In the genomic region with DNA sequence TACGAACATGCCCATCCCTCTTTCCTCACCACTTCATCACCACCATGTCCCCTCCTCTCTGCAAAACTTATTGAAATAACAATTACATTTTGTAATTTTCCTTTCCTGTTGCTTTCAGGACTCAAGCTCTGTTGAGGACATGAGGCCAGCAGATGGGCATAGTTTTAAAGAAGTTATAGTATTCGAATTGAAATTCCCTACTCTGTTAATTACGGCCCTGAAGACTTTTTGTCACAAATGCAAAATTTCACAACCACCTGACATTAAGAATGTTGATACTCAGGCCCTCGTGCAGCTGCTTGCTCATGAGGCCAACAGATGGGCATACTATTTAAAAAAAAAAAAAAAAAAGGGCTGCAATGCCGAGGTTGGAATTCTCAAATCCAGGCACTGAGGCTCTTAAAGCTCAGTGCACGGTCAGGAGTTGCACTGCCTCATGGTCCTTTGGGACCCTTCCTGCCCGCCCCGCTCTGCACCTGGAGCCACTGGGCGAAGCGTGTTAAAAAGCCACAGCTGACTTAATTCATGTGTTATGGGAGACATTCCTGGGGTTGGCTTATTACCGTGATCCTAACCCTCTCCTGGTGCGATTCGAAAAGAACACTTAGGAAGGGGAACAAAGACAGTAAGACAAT, we compare ENCODE assay signal across 30 cellular contexts. TPM values are rescaled to one million over a fixed set of nuclear protein-coding genes. Genes with fewer than 3 reads are reported as not detected.
DNase-seq lines count a peak whose midpoint lies in the region; ATAC-seq lines count a peak whose summit lies in the region.
"Had no signal": no experiment of that assay in that cellular context is flagged by ENCODE, and none has a peak within 500 bp of the region (broad histone marks: within the 10 kb centered on the region; RNA-seq: fewer than 3 reads in every experiment).

No MANE protein-coding gene starts in this region.

- peak overlapping the region; percentile 40 for H3K27ac ChIP-seq in SJCRH30
- H3K27ac ChIP-seq: breast epithelium, dorsolateral prefrontal cortex, esophagus squamous epithelium, gastrocnemius medialis, prostate gland, sigmoid colon, upper lobe of left lung, WERI-Rb-1 had no signal

- no peaks in the 10 kb centered on the region for H3K27me3 ChIP-seq in SJCRH30
- H3K27me3 ChIP-seq: breast epithelium, esophagus squamous epithelium, gastrocnemius medialis, sigmoid colon, upper lobe of left lung had no signal

- peaks cover 5% of the 10 kb centered on the region for H3K9me3 Mint-ChIP-seq in activated naive CD8-positive, alpha-beta T cell treated with anti-CD3 and anti-CD28 coated beads for 36 hours

- no peak overlapping the region for H3K27ac Mint-ChIP-seq in activated naive CD8-positive, alpha-beta T cell treated with anti-CD3 and anti-CD28 coated beads for 36 hours
- H3K27ac Mint-ChIP-seq: activated naive CD4-positive, alpha-beta T cell treated with anti-CD3 and anti-CD28 coated beads, Interleukin-2, amount 50 U/mL, for 24 hours; CD4-positive, alpha-beta T cell; mesothelial cell of epicardium; naive thymus-derived CD8-positive, alpha-beta T cell; stimulated activated effector memory CD8-positive, alpha-beta T cell treated with anti-CD3 and anti-CD28 coated beads, Interleukin-12 subunit alpha, Interleukin-12 subunit beta, amount 100 ng/mL, for 72 hours had no signal

- H3K36me3 Mint-ChIP-seq in activated naive CD8-positive, alpha-beta T cell treated with anti-CD3 and anti-CD28 coated beads for 36 hours = no peaks in the 10 kb centered on the region
- H3K36me3 Mint-ChIP-seq: activated naive CD4-positive, alpha-beta T cell treated with anti-CD3 and anti-CD28 coated beads, Interleukin-2, amount 50 U/mL, for 24 hours; stimulated activated effector memory CD8-positive, alpha-beta T cell treated with anti-CD3 and anti-CD28 coated beads, Interleukin-12 subunit alpha, Interleukin-12 subunit beta, amount 100 ng/mL, for 72 hours had no signal

- ATAC-seq in HG02763 (IDR thresholded peaks at IDR 0.05; ENCODE audit: unreplicated experiment) = no peak
- ATAC-seq: gastrocnemius medialis; left ventricle myocardium superior; naive thymus-derived CD8-positive, alpha-beta T cell; stimulated activated effector memory CD8-positive, alpha-beta T cell treated with anti-CD3 and anti-CD28 coated beads, Interleukin-12 subunit alpha, Interleukin-12 subunit beta, amount 100 ng/mL, for 72 hours had no signal

- no peaks in the 10 kb centered on the region for H3K9me3 ChIP-seq in SJCRH30 (replicated peaks)
- H3K9me3 ChIP-seq: breast epithelium, esophagus squamous epithelium, gastrocnemius medialis, prostate gland, upper lobe of left lung had no signal

- no peaks in the 10 kb centered on the region for H3K4me1 Mint-ChIP-seq in activated naive CD8-positive, alpha-beta T cell treated with anti-CD3 and anti-CD28 coated beads for 36 hours
- H3K4me1 Mint-ChIP-seq: activated naive CD4-positive, alpha-beta T cell treated with anti-CD3 and anti-CD28 coated beads, Interleukin-2, amount 50 U/mL, for 24 hours; mesothelial cell of epicardium; naive thymus-derived CD8-positive, alpha-beta T cell; stimulated activated effector memory CD8-positive, alpha-beta T cell treated with anti-CD3 and anti-CD28 coated beads, Interleukin-12 subunit alpha, Interleukin-12 subunit beta, amount 100 ng/mL, for 72 hours had no signal

- no peaks in the 10 kb centered on the region for H3K36me3 ChIP-seq in SJCRH30
- H3K36me3 ChIP-seq: breast epithelium, esophagus squamous epithelium, gastrocnemius medialis, prostate gland, sigmoid colon, upper lobe of left lung, WERI-Rb-1 had no signal

- H3K4me3 Mint-ChIP-seq in activated naive CD8-positive, alpha-beta T cell treated with anti-CD3 and anti-CD28 coated beads for 36 hours = no peak overlapping the region
- H3K4me3 Mint-ChIP-seq: activated naive CD4-positive, alpha-beta T cell treated with anti-CD3 and anti-CD28 coated beads, Interleukin-2, amount 50 U/mL, for 24 hours; CD4-positive, alpha-beta T cell; mesothelial cell of epicardium; naive thymus-derived CD8-positive, alpha-beta T cell; stimulated activated effector memory CD8-positive, alpha-beta T cell treated with anti-CD3 and anti-CD28 coated beads, Interleukin-12 subunit alpha, Interleukin-12 subunit beta, amount 100 ng/mL, for 72 hours had no signal

- DNase-seq in DMS 273 treated with DMSO at 0.1 percent for 48 hours (lab: John Stamatoyannopoulos, UW) = peak; percentile 1
- peak; percentile 19 for DNase-seq in NCI-H2107 treated with DMSO at 0.1 percent for 48 hours (lab: John Stamatoyannopoulos, UW; ENCODE audit: unreplicated experiment)
- peak; percentile 76 for DNase-seq in SJCRH30
- peak; percentile 57 for DNase-seq in skeletal muscle cell (ENCODE audit: low read depth)
- DNase-seq in activated naive CD8-positive, alpha-beta T cell treated with anti-CD3 and anti-CD28 coated beads for 36 hours = no peak
- no peak for DNase-seq in NCI-H2196 (lab: John Stamatoyannopoulos, UW; ENCODE audit: unreplicated experiment)
- DNase-seq: activated CD4-positive, alpha-beta T cell treated with anti-CD3 and anti-CD28 coated beads for 48 hours; activated CD8-positive, alpha-beta memory T cell treated with anti-CD3 and anti-CD28 coated beads for 24 hours; activated T-cell treated with anti-CD3 and anti-CD28 coated beads for 4 hours; CD4-positive, alpha-beta T cell; dorsolateral prefrontal cortex; esophagus squamous epithelium; gastrocnemius medialis; kidney; left ventricle myocardium superior; naive thymus-derived CD8-positive, alpha-beta T cell; NCI-H526; NK-92 treated with Interleukin-12 subunit alpha and Interleukin-12 subunit beta, amount 100 ng/mL, for 24 hours; occipital lobe; sigmoid colon; SW 1271; T-helper 9 cell; upper lobe of left lung; WERI-Rb-1 had no signal

- no peaks in the 10 kb centered on the region for H3K27me3 Mint-ChIP-seq in activated naive CD8-positive, alpha-beta T cell treated with anti-CD3 and anti-CD28 coated beads for 36 hours
- H3K27me3 Mint-ChIP-seq: activated naive CD4-positive, alpha-beta T cell treated with anti-CD3 and anti-CD28 coated beads, Interleukin-2, amount 50 U/mL, for 24 hours; CD4-positive, alpha-beta T cell had no signal

- H3K4me1 ChIP-seq in SJCRH30 = peaks cover 4% of the 10 kb centered on the region
- H3K4me1 ChIP-seq: breast epithelium, gastrocnemius medialis, prostate gland, sigmoid colon, upper lobe of left lung had no signal

- peak overlapping the region; percentile 8; the same call in 1 of the 2 replicates for H3K4me3 ChIP-seq in SJCRH30
- H3K4me3 ChIP-seq in skeletal muscle cell (ENCODE audit: low read depth, low read length) = no peak overlapping the region
- H3K4me3 ChIP-seq: breast epithelium, dorsolateral prefrontal cortex, esophagus squamous epithelium, gastrocnemius medialis, prostate gland, sigmoid colon, upper lobe of left lung had no signal

RNA-seq across cellular contexts. Expression of gene FAT1, which starts 34.2 kb away (rescaled TPM):
- 152 and 154 TPM in 2 replicates for total RNA-seq in SJCRH30 (2014; rRNA removed; shearing (Covaris generic))
- under 1 TPM in 1 of 2 experiments, not detected in 1; 0.02 TPM for total RNA-seq in activated naive CD8-positive, alpha-beta T cell treated with anti-CD3 and anti-CD28 coated beads for 36 hours
- total RNA-seq: naive thymus-derived CD8-positive, alpha-beta T cell had no signal

Comparison
In these comparisons a context has a peak if more than half of its experiments do, and no peak if none do; other contexts are left out.
1. DNase-seq: peak in DMS 273 treated with DMSO at 0.1 percent for 48 hours (single experiment), NCI-H2107 treated with DMSO at 0.1 percent for 48 hours (single experiment), SJCRH30 (2 of 2) and skeletal muscle cell (single experiment); none in activated naive CD8-positive, alpha-beta T cell treated with anti-CD3 and anti-CD28 coated beads for 36 hours (single experiment) and NCI-H2196 (single experiment).
2. RNA of gene FAT1, which starts 34.2 kb away (total RNA-seq): 152 to 154 TPM in SJCRH30; 0.02 TPM in activated naive CD8-positive, alpha-beta T cell treated with anti-CD3 and anti-CD28 coated beads for 36 hours; every median in the first group is over 100 times any median in the second.